In genomic region chr11:128519353-128519752, GRCh38 we compare ENCODE assay signal across 9 cellular contexts.
DNase-seq lines count a peak whose midpoint lies in the region; ATAC-seq and TF ChIP-seq lines count a peak whose summit lies in the region.
"Had no signal": no experiment of that assay in that cellular context is flagged by ENCODE, and none has a peak within 500 bp of the region (broad histone marks: within the 10 kb centered on the region; RNA-seq: fewer than 3 reads in every experiment).

No MANE protein-coding gene starts in this region.

- ATAC-seq in GM19467 (IDR thresholded peaks at IDR 0.05; ENCODE audit: unreplicated experiment) (peak; percentile 21), HG02852 (IDR thresholded peaks at IDR 0.05; ENCODE audit: unreplicated experiment) (no peak), omental fat pad (ENCODE audit: low FRiP score) (no peak), GM18858 (IDR thresholded peaks at IDR 0.05; ENCODE audit: unreplicated experiment) (no peak)

- peak overlapping the region; percentile 82 for H3K4me3 ChIP-seq in AG04449 (ENCODE audit: low read depth, low read length)
- H3K4me3 ChIP-seq in mesodermal cell (ENCODE audit: extremely low read depth, insufficient read depth, low read length, poor library complexity, severe bottlenecking), result peak overlapping the region; percentile 87

- CTCF ChIA-PET in AG04449 (lab: Yijun Ruan, JAX), result interaction anchor here (0.8 to 8.0 kb wide), 11 partner anchors 11 to 348 kb away, joined by 3 to 106 read pairs (median 3); no protein-coding TSS in a partner anchor

- H3K36me3 Mint-ChIP-seq in activated naive CD8-positive, alpha-beta T cell, result peaks cover 24% of the 10 kb centered on the region

- TF ChIP-seq CTCF in AG04449 (IDR thresholded peaks at IDR 0.05; ENCODE audit: insufficient read depth, low read length, missing control alignments) (no peak), omental fat pad (IDR thresholded peaks at IDR 0.05) (no peak)

- H3K9me3 ChIP-seq in mesodermal cell (ENCODE audit: control insufficient read depth, low read length), result no peaks in the 10 kb centered on the region
- H3K9me3 ChIP-seq: neutrophil had no signal

- POLR2A ChIA-PET in AG04449 (lab: Yijun Ruan, JAX), result interaction anchor here (0.8 to 2.3 kb wide), 4 partner anchors 8 to 52 kb away, joined by 4 to 10 read pairs (median 5); no protein-coding TSS in a partner anchor

- H3K36me3 ChIP-seq in mesodermal cell (ENCODE audit: control insufficient read depth, insufficient read depth, low read length), result peaks cover 24% of the 10 kb centered on the region
- H3K36me3 ChIP-seq: neutrophil had no signal

- no peaks in the 10 kb centered on the region for H3K27me3 Mint-ChIP-seq in activated naive CD8-positive, alpha-beta T cell

- peak overlapping the region; percentile 97 for H3K4me3 Mint-ChIP-seq in activated naive CD8-positive, alpha-beta T cell

- no peak overlapping the region for H3K27ac ChIP-seq in mesodermal cell (ENCODE audit: low read depth, low read length, severe bottlenecking)
- H3K27ac ChIP-seq: neutrophil had no signal

- peaks cover 53% of the 10 kb centered on the region for H3K4me1 Mint-ChIP-seq in activated naive CD8-positive, alpha-beta T cell (ENCODE audit: low read depth)

- peak overlapping the region; percentile 99 for H3K27ac Mint-ChIP-seq in activated naive CD8-positive, alpha-beta T cell

- DNase-seq in AG04449 (ENCODE audit: low read depth, low spot score) (no peak), omental fat pad (ENCODE audit: low spot score) (no peak)
- no peak for DNase-seq in stimulated activated CD8-positive, alpha-beta memory T cell treated with anti-CD3 and anti-CD28 coated beads, Interleukin-4, amount 100 ng/mL, for 48 hours

- H3K9me3 Mint-ChIP-seq in activated naive CD8-positive, alpha-beta T cell (ENCODE audit: low read depth), result no peaks in the 10 kb centered on the region

- WGBS in mesodermal cell (ENCODE audit: insufficient coverage in 2 of 2), 2 experiments, result 72 to 86% methylated on average over 2 to 4 of the region's 4 CpGs

- peaks cover 46% of the 10 kb centered on the region for H3K4me1 ChIP-seq in mesodermal cell (ENCODE audit: control insufficient read depth, insufficient read depth, low read length, poor library complexity, severe bottlenecking)
